ENCODE assay signal across 6 cellular contexts in genomic region chr5:82872321-82873288, GRCh38.
A peak's percentile ranks its signal among the peaks of the same experiment; 100 is the strongest.
DNase-seq lines count a peak whose midpoint lies in the region; ATAC-seq, FAIRE-seq and TF ChIP-seq lines count a peak whose summit lies in the region.
"Not testable (repeated sequence)": the region's sequence is repeated elsewhere in the genome, so short reads cannot be mapped to it uniquely, and the experiment has no call there.

No MANE protein-coding gene starts in this region.

- TF ChIP-seq EP300 in H1 (IDR thresholded peaks at IDR 0.05; ENCODE audit: borderline replicate concordance in 1 of 2, low read depth in 2 of 2, low read length in 2 of 2) = not testable (repeated sequence)

- peak overlapping the region; percentile 35; the same call in 1 of the 2 replicates for H3K18ac ChIP-seq in H1 (ENCODE audit: extremely low read depth, low read length)

- not testable (repeated sequence) for H3K36me3 Mint-ChIP-seq in WTC11, neural progenitor cell

- H4K8ac ChIP-seq in H1 (ENCODE audit: extremely low read depth, insufficient read depth, low read length) = not testable (repeated sequence)

- H3K14ac ChIP-seq in H1 (ENCODE audit: insufficient read length) = not testable (repeated sequence)

- not testable (repeated sequence) for H3K9me3 ChIP-seq in ES-I3 (ENCODE audit: control insufficient read depth, insufficient read depth, low read length); HUES6 (ENCODE audit: control insufficient read depth, insufficient read depth, low read depth, low read length); H1 (ENCODE audit: insufficient read depth in 2 of 2, low read depth in 1 of 2, low read length in 1 of 2); iPS-20b (ENCODE audit: insufficient read depth, low read depth, low read length); neural progenitor cell (ENCODE audit: low read depth)

- CTCF ChIA-PET in WTC11 (lab: Charles Lee) (interaction anchor here (1.0 kb wide), 1 partner anchor 13 kb away, joined by 3 read pairs; no protein-coding TSS in a partner anchor), H1 (lab: Charles Lee; ENCODE audit: partially characterized antibody) (interaction anchor here (1.4 kb wide), 1 partner anchor 561 kb away, joined by 3 read pairs; no protein-coding TSS in a partner anchor)

- not testable (repeated sequence) for H4K20me1 ChIP-seq in H1 (replicated peaks in 1 of 2; ENCODE audit: control insufficient read depth in 1 of 2, insufficient read depth in 2 of 2, low read length in 2 of 2); neural progenitor cell (ENCODE audit: low read depth)

- H4K91ac ChIP-seq in H1 (replicated peaks; ENCODE audit: insufficient read length, low read length) = not testable (repeated sequence)

- peak overlapping the region; percentile 61; the same call in 1 of the 2 replicates for H2BK12ac ChIP-seq in H1 (ENCODE audit: low read depth, low read length)

- not testable (repeated sequence) for H3K27me3 Mint-ChIP-seq in WTC11 (ENCODE audit: low read depth); neural progenitor cell (ENCODE audit: insufficient read depth, low read depth)

- POLR2A ChIA-PET in WTC11 (lab: Charles Lee) (interaction anchor here (0.7 to 0.9 kb wide), 2 partner anchors 12 to 599 kb away, joined by 3 read pairs; partner anchors contain the start of gene VCAN), H1 (lab: Charles Lee; ENCODE audit: partially characterized antibody) (interaction anchor here (1.8 kb wide), 1 partner anchor 201 kb away, joined by 3 read pairs; no protein-coding TSS in a partner anchor)

- H3K9me3 Mint-ChIP-seq in WTC11 = not testable (repeated sequence)
- H3K9me3 Mint-ChIP-seq in neural progenitor cell = peaks cover 20% of the 10 kb centered on the region

- not testable (repeated sequence) for H3K27me3 ChIP-seq in HUES6 (ENCODE audit: control insufficient read depth, insufficient read depth, low read length); H1 (replicated peaks in 1 of 4; ENCODE audit: control insufficient read depth in 3 of 4, extremely low read depth in 1 of 4, insufficient read depth in 3 of 4, low read length in 3 of 4); iPS-20b (ENCODE audit: insufficient read depth, low read length); neural progenitor cell

- not testable (repeated sequence) for H3K56ac ChIP-seq in H1 (replicated peaks; ENCODE audit: insufficient read length, low read depth, low read length)

- H3K4me3 ChIP-seq in HUES6 (ENCODE audit: low read depth, low read length) (peak overlapping the region; percentile 15; the same call in 1 of the 2 replicates), H1 (ENCODE audit: extremely low read depth in 1 of 4, insufficient read depth in 2 of 4, low read depth in 3 of 4, low read length in 4 of 4) (0 out of 8 replicates have a peak overlapping the region, but pooled peaks of 1 of the 4 experiments have one; percentile 21), iPS-20b (ENCODE audit: low read length) (0 out of 2 replicates have a peak overlapping the region, but pooled peaks have one; percentile 2)
- H3K4me3 ChIP-seq in neural progenitor cell = not testable (repeated sequence)

- FAIRE-seq in H1 (lab: Jason Lieb, UNC) = peak; percentile 55

- H3K4me2 ChIP-seq in H1 (ENCODE audit: insufficient read depth in 1 of 2, low read depth in 2 of 2, low read length in 2 of 2) (peak overlapping the region; percentile 5 to 47; a peak in 3 of 4 replicates), neural progenitor cell (peak overlapping the region; percentile 27)

- H3K23ac ChIP-seq in H1 (ENCODE audit: insufficient read length) = not testable (repeated sequence)

- DNase-seq in WTC11 (ENCODE audit: low spot score) = peak; percentile 33
- not testable (repeated sequence) for DNase-seq in H1 (ENCODE audit: low read depth in 1 of 2, low spot score in 2 of 2); neural progenitor cell (ENCODE audit: low spot score)

- not testable (repeated sequence) for H3K23me2 ChIP-seq in H1 (ENCODE audit: low read depth, low read length)

- peak overlapping the region; percentile 54; the same call in 1 of the 2 replicates for H2AK5ac ChIP-seq in H1 (ENCODE audit: low read depth, low read length)

- H2BK5ac ChIP-seq in H1 (ENCODE audit: low read depth, low read length) = 0 out of 2 replicates have a peak overlapping the region, but pooled peaks have one; percentile 17

- H3K9ac ChIP-seq in ES-I3 (ENCODE audit: low read depth, low read length) (peak overlapping the region; percentile 29), HUES6 (ENCODE audit: low read length) (peak overlapping the region; percentile 17), iPS-20b (ENCODE audit: low read depth, low read length) (peak overlapping the region; percentile 30; the same call in 1 of the 2 replicates)
- not testable (repeated sequence) for H3K9ac ChIP-seq in H1 (replicated peaks in 1 of 4; ENCODE audit: extremely low read depth in 1 of 4, low read depth in 3 of 4, low read length in 3 of 4); neural progenitor cell

- 87% methylated on average over 24 of the region's 30 CpGs; no CpG with 5 or more reads in 1 of the 2 experiments for WGBS in H1 (ENCODE audit: extremely low coverage in 1 of 2, insufficient coverage in 1 of 2, insufficient read length in 1 of 2, insufficient replicate concordance in 2 of 2, low coverage in 1 of 2, low lambda C conversion rate in 2 of 2, missing lambda C conversion rate in 1 of 2), 2 experiments

- not testable (repeated sequence) for H4K5ac ChIP-seq in H1 (ENCODE audit: insufficient read length, low read depth, low read length)

- not testable (repeated sequence) for H3K27ac ChIP-seq in HUES6 (ENCODE audit: low read depth, low read length); H1 (ENCODE audit: low read depth, low read length); iPS-20b (ENCODE audit: low read length); neural progenitor cell

- peak; percentile 53 for ATAC-seq in WTC11

- peak overlapping the region; percentile 10 for H3K4ac ChIP-seq in H1 (replicated peaks; ENCODE audit: insufficient read length, low read depth, low read length)

- peak overlapping the region; percentile 68 for H3K4me3 Mint-ChIP-seq in WTC11
- H3K4me3 Mint-ChIP-seq in neural progenitor cell = not testable (repeated sequence)

- H3K27ac Mint-ChIP-seq in WTC11 = peak overlapping the region; percentile 88
- not testable (repeated sequence) for H3K27ac Mint-ChIP-seq in neural progenitor cell

- TF ChIP-seq POLR2A in H1 (IDR thresholded peaks at IDR 0.05; ENCODE audit: control extremely low read depth in 1 of 2, low read depth in 2 of 2, low read length in 2 of 2) = not testable (repeated sequence)

- H3K36me3 ChIP-seq in ES-I3 (ENCODE audit: insufficient read depth, low read length); HUES6 (ENCODE audit: control insufficient read depth, insufficient read depth, low read length); H1 (ENCODE audit: control insufficient read depth in 2 of 4, insufficient read depth in 4 of 4, low read length in 3 of 4); iPS-20b (ENCODE audit: insufficient read depth, low read depth, low read length); neural progenitor cell: not testable (repeated sequence)

- TF ChIP-seq CTCF in WTC11 (IDR thresholded peaks at IDR 0.05); H1 (IDR thresholded peaks at IDR 0.05; ENCODE audit: control extremely low read depth in 1 of 3, insufficient read depth in 1 of 3, low read depth in 1 of 3, low read length in 3 of 3); neural progenitor cell (IDR thresholded peaks at IDR 0.05): not testable (repeated sequence)

- 0 out of 2 replicates have a peak overlapping the region, but pooled peaks have one; percentile 27 for H2BK20ac ChIP-seq in H1 (ENCODE audit: low read length)

- H3K4me1 Mint-ChIP-seq in WTC11 = peaks cover 29% of the 10 kb centered on the region
- not testable (repeated sequence) for H3K4me1 Mint-ChIP-seq in neural progenitor cell

- TF ChIP-seq RAD21 in H1 (IDR thresholded peaks at IDR 0.05 in 1 of 2, conservative IDR thresholded peaks at IDR 0.05 in 1 of 2; ENCODE audit: low read depth in 2 of 2, low read length in 2 of 2) = not testable (repeated sequence)

- not testable (repeated sequence) for H2BK120ac ChIP-seq in H1 (replicated peaks; ENCODE audit: low read depth, low read length)

- H3F3A ChIP-seq in neural progenitor cell (ENCODE audit: low read depth) = not testable (repeated sequence)

- not testable (repeated sequence) for H2BK15ac ChIP-seq in H1 (ENCODE audit: low read length)

- not testable (repeated sequence) for H3K4me1 ChIP-seq in ES-I3 (ENCODE audit: insufficient read depth, low read length); H1 (replicated peaks in 1 of 4; ENCODE audit: control insufficient read depth in 3 of 4, insufficient read depth in 4 of 4, low read length in 3 of 4)
- peaks cover 13% of the 10 kb centered on the region for H3K4me1 ChIP-seq in HUES6 (ENCODE audit: control insufficient read depth, insufficient read depth, low read length)
- peaks cover 11% of the 10 kb centered on the region; the same call in 1 of the 2 replicates for H3K4me1 ChIP-seq in iPS-20b (ENCODE audit: insufficient read depth, low read length)
- H3K4me1 ChIP-seq in neural progenitor cell = peaks cover 11% of the 10 kb centered on the region

- not testable (repeated sequence) for H3K79me1 ChIP-seq in H1 (ENCODE audit: low read depth, low read length)

- H3K79me2 ChIP-seq in H1 (ENCODE audit: control insufficient read depth in 1 of 2, insufficient read depth in 2 of 2, low read length in 2 of 2); neural progenitor cell (ENCODE audit: low read depth): not testable (repeated sequence)

- peak overlapping the region; percentile 78; the same call in 1 of the 2 replicates for H2AFZ ChIP-seq in H1 (ENCODE audit: low read length)
- not testable (repeated sequence) for H2AFZ ChIP-seq in neural progenitor cell (replicated peaks)
